In the genomic region with DNA sequence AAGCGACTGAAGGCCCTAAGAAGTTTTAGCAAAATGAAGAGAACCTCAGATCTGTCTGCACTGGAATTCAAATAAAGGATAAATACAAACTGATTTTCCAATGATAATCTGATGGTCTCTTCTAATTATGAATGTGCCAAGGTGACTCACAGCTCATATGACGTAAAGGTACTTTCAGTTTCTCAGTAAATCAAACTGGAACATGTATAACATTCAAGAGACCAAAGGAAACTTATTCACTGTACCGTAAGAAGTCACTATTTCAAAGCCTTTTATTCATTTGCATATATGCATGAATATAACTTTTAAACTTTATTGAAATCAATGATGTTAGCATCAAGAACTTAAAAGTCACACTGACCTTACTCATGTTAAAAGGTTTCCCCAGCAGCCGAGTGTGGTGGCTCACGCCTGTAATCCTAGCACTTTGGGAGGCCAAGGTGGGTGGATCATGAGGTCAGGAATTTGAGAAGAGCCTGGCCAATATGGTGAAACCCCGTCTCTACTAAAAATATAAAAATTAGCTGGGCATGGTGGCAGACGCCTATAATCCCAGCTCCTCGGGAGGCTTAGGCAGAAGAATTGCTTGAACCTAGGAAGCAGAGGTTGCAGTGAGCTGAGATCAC, we compare ENCODE assay signal across 14 cellular contexts. TPM values are rescaled to one million over a fixed set of nuclear protein-coding genes. Genes with fewer than 3 reads are reported as not detected.
DNase-seq lines count a peak whose midpoint lies in the region; FAIRE-seq and TF ChIP-seq lines count a peak whose summit lies in the region.
"Had no signal": no experiment of that assay in that cellular context is flagged by ENCODE, and none has a peak within 500 bp of the region (broad histone marks: within the 10 kb centered on the region; RNA-seq: fewer than 3 reads in every experiment).

No MANE protein-coding gene starts in this region.

- WGBS in suprapubic skin: 87% methylated on average over 8 of the region's 8 CpGs

- peak overlapping the region; percentile 35 for H3K4me3 Mint-ChIP-seq in T-helper 2 cell treated with Interferon-gamma antibody and Interleukin-4, amounts not matched to agents 5 μg/mL and 100 μg/mL, for 36 hours
- H3K4me3 Mint-ChIP-seq in astrocyte (ENCODE audit: unreplicated experiment): no peak overlapping the region
- H3K4me3 Mint-ChIP-seq: H9 had no signal

- no peaks in the 10 kb centered on the region for H3K27me3 Mint-ChIP-seq in T-helper 2 cell treated with Interferon-gamma antibody and Interleukin-4, amounts not matched to agents 5 μg/mL and 100 μg/mL, for 36 hours (ENCODE audit: low read depth)
- no peaks in the 10 kb centered on the region for H3K27me3 Mint-ChIP-seq in astrocyte (ENCODE audit: low read depth, unreplicated experiment)

- peaks cover 30% of the 10 kb centered on the region for H4K20me1 ChIP-seq in astrocyte (ENCODE audit: insufficient read depth, low read length)

- H3K79me2 ChIP-seq in astrocyte (ENCODE audit: insufficient read depth, low read length): peaks cover 61% of the 10 kb centered on the region

- no peaks in the 10 kb centered on the region for H3K9me3 ChIP-seq in astrocyte (ENCODE audit: insufficient read depth, low read depth, low read length)
- no peaks in the 10 kb centered on the region for H3K9me3 ChIP-seq in suprapubic skin
- H3K9me3 ChIP-seq: Caco-2 had no signal

- no peak for TF ChIP-seq EP300 in suprapubic skin (IDR thresholded peaks at IDR 0.05)

- no peak overlapping the region for H2AFZ ChIP-seq in astrocyte (ENCODE audit: low read depth, low read length)

- H3K4me1 Mint-ChIP-seq in T-helper 2 cell treated with Interferon-gamma antibody and Interleukin-4, amounts not matched to agents 5 μg/mL and 100 μg/mL, for 36 hours (ENCODE audit: low read depth): peaks cover 15% of the 10 kb centered on the region
- peaks cover 2% of the 10 kb centered on the region for H3K4me1 Mint-ChIP-seq in astrocyte (ENCODE audit: low read depth, unreplicated experiment)

- H3K27ac Mint-ChIP-seq in T-helper 2 cell treated with Interferon-gamma antibody and Interleukin-4, amounts not matched to agents 5 μg/mL and 100 μg/mL, for 36 hours: peak overlapping the region; percentile 22
- H3K27ac Mint-ChIP-seq in astrocyte (ENCODE audit: unreplicated experiment): no peak overlapping the region

- H3K4me3 ChIP-seq in astrocyte (ENCODE audit: insufficient read depth, low read depth, low read length) (no peak overlapping the region), suprapubic skin (no peak overlapping the region)

- peaks cover 28% of the 10 kb centered on the region for H3K36me3 ChIP-seq in astrocyte (ENCODE audit: insufficient read depth, low read length)
- H3K36me3 ChIP-seq in suprapubic skin: peaks cover 57% of the 10 kb centered on the region

- TF ChIP-seq CTCF in astrocyte (IDR thresholded peaks at IDR 0.05; ENCODE audit: insufficient read depth, low read depth, low read length) (no peak), suprapubic skin (IDR thresholded peaks at IDR 0.05) (no peak)

- H3K27me3 ChIP-seq in astrocyte (ENCODE audit: insufficient read depth, low read length) (no peaks in the 10 kb centered on the region), suprapubic skin (no peaks in the 10 kb centered on the region)

- H3K9ac ChIP-seq in astrocyte (ENCODE audit: low read length): no peak overlapping the region

- no peaks in the 10 kb centered on the region for H3K9me3 Mint-ChIP-seq in T-helper 2 cell treated with Interferon-gamma antibody and Interleukin-4, amounts not matched to agents 5 μg/mL and 100 μg/mL, for 36 hours
- H3K9me3 Mint-ChIP-seq in astrocyte (ENCODE audit: unreplicated experiment): no peaks in the 10 kb centered on the region
- H3K9me3 Mint-ChIP-seq: H9 had no signal

- TF ChIP-seq POLR2A in GM12891 (IDR thresholded peaks at IDR 0.05; ENCODE audit: low read depth, low read length) (no peak), suprapubic skin (IDR thresholded peaks at IDR 0.05) (no peak)

- peaks cover 37% of the 10 kb centered on the region for H3K36me3 Mint-ChIP-seq in T-helper 2 cell treated with Interferon-gamma antibody and Interleukin-4, amounts not matched to agents 5 μg/mL and 100 μg/mL, for 36 hours (ENCODE audit: low read depth)
- peaks cover 9% of the 10 kb centered on the region for H3K36me3 Mint-ChIP-seq in astrocyte (ENCODE audit: low read depth, unreplicated experiment)

- H3K4me2 ChIP-seq in astrocyte (ENCODE audit: low read length): no peak overlapping the region

- H3K27ac ChIP-seq in astrocyte (ENCODE audit: low read depth, low read length) (no peak overlapping the region), suprapubic skin (no peak overlapping the region)

- FAIRE-seq in GM12891 (lab: Jason Lieb, UNC): peak; percentile 72
- no peak for FAIRE-seq in astrocyte (lab: Jason Lieb, UNC)

- H3K4me1 ChIP-seq in astrocyte (ENCODE audit: insufficient read depth, low read length): no peaks in the 10 kb centered on the region
- no peaks in the 10 kb centered on the region for H3K4me1 ChIP-seq in suprapubic skin
- H3K4me1 ChIP-seq: Caco-2 had no signal

- DNase-seq in GM12891 (ENCODE audit: insufficient read length, low spot score) (no peak), astrocyte (ENCODE audit: low read depth) (peak; percentile 46), renal cortical epithelial cell (ENCODE audit: low read depth) (peak; percentile 19), cortex of kidney (lab: John Stamatoyannopoulos, UW) (no peak), hypothalamus (lab: John Stamatoyannopoulos, UW) (no peak), suprapubic skin (ENCODE audit: low spot score in 2 of 2) (no peak), NCI-H1436 treated with DMSO at 0.1 percent for 48 hours (lab: John Stamatoyannopoulos, UW) (no peak)
- DNase-seq in T-helper 2 cell treated with Interferon-gamma antibody and Interleukin-4, amounts not matched to agents 5 μg/mL and 100 μg/mL, for 36 hours (ENCODE audit: low spot score): peak; percentile 31
- DNase-seq: Caco-2, H9, hippocampal formation, NCI-H146, NCI-H69, SHP77 had no signal

TF ChIP-seq in GM12891, 5 proteins besides CTCF, POLR2A, EP300 and RAD21:
- TF ChIP-seq SPI1 (IDR thresholded peaks at IDR 0.05; ENCODE audit: low read depth, low read length): no peak
- no peak for TF ChIP-seq POU2F2 (IDR thresholded peaks at IDR 0.05; ENCODE audit: low read depth, low read length)
- TF ChIP-seq TAF1 (IDR thresholded peaks at IDR 0.05; ENCODE audit: low read depth, low read length): no peak
- no peak for TF ChIP-seq PAX5 (IDR thresholded peaks at IDR 0.05; ENCODE audit: insufficient read depth, low read length, severe bottlenecking)
- no peak for TF ChIP-seq POLR2AphosphoS5 (IDR thresholded peaks at IDR 0.05; ENCODE audit: low read depth, low read length)
TF ChIP-seq in GM12891: peak in this region for 0.

RNA-seq across cellular contexts. Expression of a gene that starts 52.2 kb away (rescaled TPM):
- 16.1 TPM for polyA plus RNA-seq in GM12891 (2012; ENCODE audit: low read depth, missing spikeins)
- total RNA-seq in astrocyte (58.0 and 63.0 TPM in 2 replicates), renal cortical epithelial cell (7.8 and 59.4 TPM in 2 replicates), suprapubic skin (10 to 100 TPM; 23.3 to 62.8 (median 35.8) TPM)

Comparison
In these comparisons a context has a peak if more than half of its experiments do, and no peak if none do; other contexts are left out.
1. DNase-seq: peak in T-helper 2 cell treated with Interferon-gamma antibody and Interleukin-4, amounts not matched to agents 5 μg/mL and 100 μg/mL, for 36 hours (single experiment), astrocyte (single experiment) and renal cortical epithelial cell (single experiment); none in GM12891 (single experiment), cortex of kidney (single experiment), hypothalamus (0 of 51), suprapubic skin (0 of 2) and NCI-H1436 treated with DMSO at 0.1 percent for 48 hours (single experiment).